ENCODE assay signal across 1 cellular context in the genomic region with DNA sequence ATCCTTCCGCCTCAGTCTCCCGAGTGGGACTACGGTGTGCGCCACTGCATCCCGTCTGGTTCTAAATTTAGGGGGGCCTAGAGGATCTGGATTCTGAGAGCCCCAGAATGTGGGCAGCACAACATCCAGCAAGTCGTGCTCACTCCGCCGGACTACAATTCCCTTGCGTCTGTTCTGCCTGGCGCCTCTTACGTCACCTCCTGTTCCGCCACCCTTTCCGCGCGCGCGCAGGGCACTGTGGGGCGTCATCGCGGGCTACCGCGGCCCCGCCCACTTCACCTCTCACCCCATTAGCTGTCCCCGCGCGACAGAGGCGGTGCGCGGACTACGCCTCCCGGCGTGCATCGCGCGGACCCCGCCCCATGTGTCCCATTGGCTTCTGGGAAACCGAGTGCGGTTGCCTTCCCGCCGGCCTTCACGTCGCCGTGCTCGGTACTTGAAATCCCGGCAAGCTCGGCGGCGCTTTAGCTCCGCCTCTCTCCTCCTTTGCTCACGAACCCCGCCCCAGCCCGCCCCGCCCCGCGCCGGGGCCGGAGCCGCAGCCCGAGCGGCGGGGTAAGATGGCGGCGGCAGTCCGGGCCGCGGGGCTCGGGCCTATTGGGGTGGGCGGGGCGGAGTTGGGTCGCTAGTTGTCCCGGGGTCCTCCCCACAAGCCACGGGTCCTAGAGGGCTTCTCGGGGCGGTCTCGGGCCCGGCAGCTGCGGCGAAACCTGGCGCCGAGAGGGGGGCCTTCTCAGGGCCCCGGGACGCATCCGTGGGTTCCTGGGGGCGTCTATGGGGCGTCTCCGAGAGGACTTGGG.
TF ChIP-seq lines count a peak whose summit lies in the region.

A gene with protein sequence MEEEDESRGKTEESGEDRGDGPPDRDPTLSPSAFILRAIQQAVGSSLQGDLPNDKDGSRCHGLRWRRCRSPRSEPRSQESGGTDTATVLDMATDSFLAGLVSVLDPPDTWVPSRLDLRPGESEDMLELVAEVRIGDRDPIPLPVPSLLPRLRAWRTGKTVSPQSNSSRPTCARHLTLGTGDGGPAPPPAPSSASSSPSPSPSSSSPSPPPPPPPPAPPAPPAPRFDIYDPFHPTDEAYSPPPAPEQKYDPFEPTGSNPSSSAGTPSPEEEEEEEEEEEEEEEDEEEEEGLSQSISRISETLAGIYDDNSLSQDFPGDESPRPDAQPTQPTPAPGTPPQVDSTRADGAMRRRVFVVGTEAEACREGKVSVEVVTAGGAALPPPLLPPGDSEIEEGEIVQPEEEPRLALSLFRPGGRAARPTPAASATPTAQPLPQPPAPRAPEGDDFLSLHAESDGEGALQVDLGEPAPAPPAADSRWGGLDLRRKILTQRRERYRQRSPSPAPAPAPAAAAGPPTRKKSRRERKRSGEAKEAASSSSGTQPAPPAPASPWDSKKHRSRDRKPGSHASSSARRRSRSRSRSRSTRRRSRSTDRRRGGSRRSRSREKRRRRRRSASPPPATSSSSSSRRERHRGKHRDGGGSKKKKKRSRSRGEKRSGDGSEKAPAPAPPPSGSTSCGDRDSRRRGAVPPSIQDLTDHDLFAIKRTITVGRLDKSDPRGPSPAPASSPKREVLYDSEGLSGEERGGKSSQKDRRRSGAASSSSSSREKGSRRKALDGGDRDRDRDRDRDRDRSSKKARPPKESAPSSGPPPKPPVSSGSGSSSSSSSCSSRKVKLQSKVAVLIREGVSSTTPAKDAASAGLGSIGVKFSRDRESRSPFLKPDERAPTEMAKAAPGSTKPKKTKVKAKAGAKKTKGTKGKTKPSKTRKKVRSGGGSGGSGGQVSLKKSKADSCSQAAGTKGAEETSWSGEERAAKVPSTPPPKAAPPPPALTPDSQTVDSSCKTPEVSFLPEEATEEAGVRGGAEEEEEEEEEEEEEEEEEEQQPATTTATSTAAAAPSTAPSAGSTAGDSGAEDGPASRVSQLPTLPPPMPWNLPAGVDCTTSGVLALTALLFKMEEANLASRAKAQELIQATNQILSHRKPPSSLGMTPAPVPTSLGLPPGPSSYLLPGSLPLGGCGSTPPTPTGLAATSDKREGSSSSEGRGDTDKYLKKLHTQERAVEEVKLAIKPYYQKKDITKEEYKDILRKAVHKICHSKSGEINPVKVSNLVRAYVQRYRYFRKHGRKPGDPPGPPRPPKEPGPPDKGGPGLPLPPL (plus strand): TSS at position 522 of the 800 bp plus-strand sequence. CDS start 2,818 bp downstream, outside the sequence.

TF ChIP-seq in K562, 482 proteins besides CTCF, POLR2A, EP300 and RAD21 (continued from another document and continues in another):
- TF ChIP-seq, protein P1, sequence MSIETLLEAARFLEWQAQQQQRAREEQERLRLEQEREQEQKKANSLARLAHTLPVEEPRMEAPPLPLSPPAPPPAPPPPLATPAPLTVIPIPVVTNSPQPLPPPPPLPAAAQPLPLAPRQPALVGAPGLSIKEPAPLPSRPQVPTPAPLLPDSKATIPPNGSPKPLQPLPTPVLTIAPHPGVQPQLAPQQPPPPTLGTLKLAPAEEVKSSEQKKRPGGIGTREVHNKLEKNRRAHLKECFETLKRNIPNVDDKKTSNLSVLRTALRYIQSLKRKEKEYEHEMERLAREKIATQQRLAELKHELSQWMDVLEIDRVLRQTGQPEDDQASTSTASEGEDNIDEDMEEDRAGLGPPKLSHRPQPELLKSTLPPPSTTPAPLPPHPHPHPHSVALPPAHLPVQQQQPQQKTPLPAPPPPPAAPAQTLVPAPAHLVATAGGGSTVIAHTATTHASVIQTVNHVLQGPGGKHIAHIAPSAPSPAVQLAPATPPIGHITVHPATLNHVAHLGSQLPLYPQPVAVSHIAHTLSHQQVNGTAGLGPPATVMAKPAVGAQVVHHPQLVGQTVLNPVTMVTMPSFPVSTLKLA (conservative IDR thresholded peaks at IDR 0.05), result peak; percentile 78 to 88
- TF ChIP-seq PHF20 (IDR thresholded peaks at IDR 0.05; ENCODE audit: partially characterized antibody), result peak; percentile 38
- TF ChIP-seq NR4A1 (CRISPR knock-in tag; IDR thresholded peaks at IDR 0.05), result no peak
- TF ChIP-seq NR4A1 (tag; IDR thresholded peaks at IDR 0.05), result no peak
- peak; percentile 73 for TF ChIP-seq MYC (IDR thresholded peaks at IDR 0.05; ENCODE audit: low read depth, low read length)
- TF ChIP-seq MYC (CRISPR knock-in tag; IDR thresholded peaks at IDR 0.05; ENCODE audit: borderline replicate concordance, low read depth), result 0 out of 2 replicates have a peak, but pooled peaks have one; percentile 8
- TF ChIP-seq FOS (IDR thresholded peaks at IDR 0.05; ENCODE audit: extremely low read depth, insufficient read length), result no peak
- TF ChIP-seq, protein P2, sequence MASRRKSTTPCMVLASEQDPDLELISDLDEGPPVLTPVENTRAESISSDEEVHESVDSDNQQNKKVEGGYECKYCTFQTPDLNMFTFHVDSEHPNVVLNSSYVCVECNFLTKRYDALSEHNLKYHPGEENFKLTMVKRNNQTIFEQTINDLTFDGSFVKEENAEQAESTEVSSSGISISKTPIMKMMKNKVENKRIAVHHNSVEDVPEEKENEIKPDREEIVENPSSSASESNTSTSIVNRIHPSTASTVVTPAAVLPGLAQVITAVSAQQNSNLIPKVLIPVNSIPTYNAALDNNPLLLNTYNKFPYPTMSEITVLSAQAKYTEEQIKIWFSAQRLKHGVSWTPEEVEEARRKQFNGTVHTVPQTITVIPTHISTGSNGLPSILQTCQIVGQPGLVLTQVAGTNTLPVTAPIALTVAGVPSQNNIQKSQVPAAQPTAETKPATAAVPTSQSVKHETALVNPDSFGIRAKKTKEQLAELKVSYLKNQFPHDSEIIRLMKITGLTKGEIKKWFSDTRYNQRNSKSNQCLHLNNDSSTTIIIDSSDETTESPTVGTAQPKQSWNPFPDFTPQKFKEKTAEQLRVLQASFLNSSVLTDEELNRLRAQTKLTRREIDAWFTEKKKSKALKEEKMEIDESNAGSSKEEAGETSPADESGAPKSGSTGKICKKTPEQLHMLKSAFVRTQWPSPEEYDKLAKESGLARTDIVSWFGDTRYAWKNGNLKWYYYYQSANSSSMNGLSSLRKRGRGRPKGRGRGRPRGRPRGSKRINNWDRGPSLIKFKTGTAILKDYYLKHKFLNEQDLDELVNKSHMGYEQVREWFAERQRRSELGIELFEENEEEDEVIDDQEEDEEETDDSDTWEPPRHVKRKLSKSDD (conservative IDR thresholded peaks at IDR 0.05; ENCODE audit: low read length), result no peak
- TF ChIP-seq COPS2 (conservative IDR thresholded peaks at IDR 0.05), result no peak
- TF ChIP-seq POU5F1 (IDR thresholded peaks at IDR 0.05; ENCODE audit: borderline replicate concordance, low read depth, low read length, partially characterized antibody), result peak; percentile 92
- no peak for TF ChIP-seq MED1 (CRISPR knock-in tag; IDR thresholded peaks at IDR 0.05; ENCODE audit: borderline replicate concordance)
- no peak for TF ChIP-seq SNIP1 (IDR thresholded peaks at IDR 0.05; ENCODE audit: low read depth)
- peak; percentile 4; the same call in 1 of the 2 replicates for TF ChIP-seq STAT5A (IDR thresholded peaks at IDR 0.05; ENCODE audit: borderline replicate concordance, low read length)
- peak; percentile 49; the same call in 1 of the 2 replicates for TF ChIP-seq MTA3 (IDR thresholded peaks at IDR 0.05; ENCODE audit: borderline replicate concordance)
- peak; percentile 88 for TF ChIP-seq POLR2B (IDR thresholded peaks at IDR 0.05; ENCODE audit: low read depth, partially characterized antibody)
- peak; percentile 88 for TF ChIP-seq RB1 (IDR thresholded peaks at IDR 0.05; ENCODE audit: low read depth)
- TF ChIP-seq, protein P3, sequence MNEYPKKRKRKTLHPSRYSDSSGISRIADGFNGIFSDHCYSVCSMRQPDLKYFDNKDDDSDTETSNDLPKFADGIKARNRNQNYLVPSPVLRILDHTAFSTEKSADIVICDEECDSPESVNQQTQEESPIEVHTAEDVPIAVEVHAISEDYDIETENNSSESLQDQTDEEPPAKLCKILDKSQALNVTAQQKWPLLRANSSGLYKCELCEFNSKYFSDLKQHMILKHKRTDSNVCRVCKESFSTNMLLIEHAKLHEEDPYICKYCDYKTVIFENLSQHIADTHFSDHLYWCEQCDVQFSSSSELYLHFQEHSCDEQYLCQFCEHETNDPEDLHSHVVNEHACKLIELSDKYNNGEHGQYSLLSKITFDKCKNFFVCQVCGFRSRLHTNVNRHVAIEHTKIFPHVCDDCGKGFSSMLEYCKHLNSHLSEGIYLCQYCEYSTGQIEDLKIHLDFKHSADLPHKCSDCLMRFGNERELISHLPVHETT (CRISPR knock-in tag; conservative IDR thresholded peaks at IDR 0.05 in 1 of 2, IDR thresholded peaks at IDR 0.05 in 1 of 2), result peak in 1 of 2 experiments; percentile 97; a peak in 2 of 4 replicates
- peak; percentile 35; the same call in 1 of the 2 replicates for TF ChIP-seq MTA2 (IDR thresholded peaks at IDR 0.05; ENCODE audit: low read depth)
- TF ChIP-seq, protein P4, sequence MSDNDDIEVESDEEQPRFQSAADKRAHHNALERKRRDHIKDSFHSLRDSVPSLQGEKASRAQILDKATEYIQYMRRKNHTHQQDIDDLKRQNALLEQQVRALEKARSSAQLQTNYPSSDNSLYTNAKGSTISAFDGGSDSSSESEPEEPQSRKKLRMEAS (CRISPR knock-in tag; IDR thresholded peaks at IDR 0.05), result peak; percentile 81
- no peak for TF ChIP-seq ZNF57 (CRISPR knock-in tag; IDR thresholded peaks at IDR 0.05)
- TF ChIP-seq, protein P5, sequence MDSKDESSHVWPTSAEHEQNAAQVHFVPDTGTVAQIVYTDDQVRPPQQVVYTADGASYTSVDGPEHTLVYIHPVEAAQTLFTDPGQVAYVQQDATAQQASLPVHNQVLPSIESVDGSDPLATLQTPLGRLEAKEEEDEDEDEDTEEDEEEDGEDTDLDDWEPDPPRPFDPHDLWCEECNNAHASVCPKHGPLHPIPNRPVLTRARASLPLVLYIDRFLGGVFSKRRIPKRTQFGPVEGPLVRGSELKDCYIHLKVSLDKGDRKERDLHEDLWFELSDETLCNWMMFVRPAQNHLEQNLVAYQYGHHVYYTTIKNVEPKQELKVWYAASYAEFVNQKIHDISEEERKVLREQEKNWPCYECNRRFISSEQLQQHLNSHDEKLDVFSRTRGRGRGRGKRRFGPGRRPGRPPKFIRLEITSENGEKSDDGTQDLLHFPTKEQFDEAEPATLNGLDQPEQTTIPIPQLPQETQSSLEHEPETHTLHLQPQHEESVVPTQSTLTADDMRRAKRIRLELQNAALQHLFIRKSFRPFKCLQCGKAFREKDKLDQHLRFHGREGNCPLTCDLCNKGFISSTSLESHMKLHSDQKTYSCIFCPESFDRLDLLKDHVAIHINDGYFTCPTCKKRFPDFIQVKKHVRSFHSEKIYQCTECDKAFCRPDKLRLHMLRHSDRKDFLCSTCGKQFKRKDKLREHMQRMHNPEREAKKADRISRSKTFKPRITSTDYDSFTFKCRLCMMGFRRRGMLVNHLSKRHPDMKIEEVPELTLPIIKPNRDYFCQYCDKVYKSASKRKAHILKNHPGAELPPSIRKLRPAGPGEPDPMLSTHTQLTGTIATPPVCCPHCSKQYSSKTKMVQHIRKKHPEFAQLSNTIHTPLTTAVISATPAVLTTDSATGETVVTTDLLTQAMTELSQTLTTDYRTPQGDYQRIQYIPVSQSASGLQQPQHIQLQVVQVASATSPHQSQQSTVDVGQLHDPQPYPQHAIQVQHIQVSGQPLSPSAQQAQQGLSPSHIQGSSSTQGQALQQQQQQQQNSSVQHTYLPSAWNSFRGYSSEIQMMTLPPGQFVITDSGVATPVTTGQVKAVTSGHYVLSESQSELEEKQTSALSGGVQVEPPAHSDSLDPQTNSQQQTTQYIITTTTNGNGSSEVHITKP (IDR thresholded peaks at IDR 0.05; ENCODE audit: partially characterized antibody), result peak; percentile 36
- TF ChIP-seq, protein P6, sequence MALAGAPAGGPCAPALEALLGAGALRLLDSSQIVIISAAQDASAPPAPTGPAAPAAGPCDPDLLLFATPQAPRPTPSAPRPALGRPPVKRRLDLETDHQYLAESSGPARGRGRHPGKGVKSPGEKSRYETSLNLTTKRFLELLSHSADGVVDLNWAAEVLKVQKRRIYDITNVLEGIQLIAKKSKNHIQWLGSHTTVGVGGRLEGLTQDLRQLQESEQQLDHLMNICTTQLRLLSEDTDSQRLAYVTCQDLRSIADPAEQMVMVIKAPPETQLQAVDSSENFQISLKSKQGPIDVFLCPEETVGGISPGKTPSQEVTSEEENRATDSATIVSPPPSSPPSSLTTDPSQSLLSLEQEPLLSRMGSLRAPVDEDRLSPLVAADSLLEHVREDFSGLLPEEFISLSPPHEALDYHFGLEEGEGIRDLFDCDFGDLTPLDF (CRISPR knock-in tag; IDR thresholded peaks at IDR 0.05), result peak; percentile 92
- TF ChIP-seq, protein P7, sequence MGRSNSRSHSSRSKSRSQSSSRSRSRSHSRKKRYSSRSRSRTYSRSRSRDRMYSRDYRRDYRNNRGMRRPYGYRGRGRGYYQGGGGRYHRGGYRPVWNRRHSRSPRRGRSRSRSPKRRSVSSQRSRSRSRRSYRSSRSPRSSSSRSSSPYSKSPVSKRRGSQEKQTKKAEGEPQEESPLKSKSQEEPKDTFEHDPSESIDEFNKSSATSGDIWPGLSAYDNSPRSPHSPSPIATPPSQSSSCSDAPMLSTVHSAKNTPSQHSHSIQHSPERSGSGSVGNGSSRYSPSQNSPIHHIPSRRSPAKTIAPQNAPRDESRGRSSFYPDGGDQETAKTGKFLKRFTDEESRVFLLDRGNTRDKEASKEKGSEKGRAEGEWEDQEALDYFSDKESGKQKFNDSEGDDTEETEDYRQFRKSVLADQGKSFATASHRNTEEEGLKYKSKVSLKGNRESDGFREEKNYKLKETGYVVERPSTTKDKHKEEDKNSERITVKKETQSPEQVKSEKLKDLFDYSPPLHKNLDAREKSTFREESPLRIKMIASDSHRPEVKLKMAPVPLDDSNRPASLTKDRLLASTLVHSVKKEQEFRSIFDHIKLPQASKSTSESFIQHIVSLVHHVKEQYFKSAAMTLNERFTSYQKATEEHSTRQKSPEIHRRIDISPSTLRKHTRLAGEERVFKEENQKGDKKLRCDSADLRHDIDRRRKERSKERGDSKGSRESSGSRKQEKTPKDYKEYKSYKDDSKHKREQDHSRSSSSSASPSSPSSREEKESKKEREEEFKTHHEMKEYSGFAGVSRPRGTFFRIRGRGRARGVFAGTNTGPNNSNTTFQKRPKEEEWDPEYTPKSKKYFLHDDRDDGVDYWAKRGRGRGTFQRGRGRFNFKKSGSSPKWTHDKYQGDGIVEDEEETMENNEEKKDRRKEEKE (IDR thresholded peaks at IDR 0.05; ENCODE audit: borderline replicate concordance in 1 of 2, control insufficient read depth in 1 of 2, low read depth in 2 of 2, low read length in 1 of 2), result 0 out of 4 replicates have a peak, but pooled peaks of 1 of the 2 experiments have one; percentile 30
- TF ChIP-seq, protein P8, sequence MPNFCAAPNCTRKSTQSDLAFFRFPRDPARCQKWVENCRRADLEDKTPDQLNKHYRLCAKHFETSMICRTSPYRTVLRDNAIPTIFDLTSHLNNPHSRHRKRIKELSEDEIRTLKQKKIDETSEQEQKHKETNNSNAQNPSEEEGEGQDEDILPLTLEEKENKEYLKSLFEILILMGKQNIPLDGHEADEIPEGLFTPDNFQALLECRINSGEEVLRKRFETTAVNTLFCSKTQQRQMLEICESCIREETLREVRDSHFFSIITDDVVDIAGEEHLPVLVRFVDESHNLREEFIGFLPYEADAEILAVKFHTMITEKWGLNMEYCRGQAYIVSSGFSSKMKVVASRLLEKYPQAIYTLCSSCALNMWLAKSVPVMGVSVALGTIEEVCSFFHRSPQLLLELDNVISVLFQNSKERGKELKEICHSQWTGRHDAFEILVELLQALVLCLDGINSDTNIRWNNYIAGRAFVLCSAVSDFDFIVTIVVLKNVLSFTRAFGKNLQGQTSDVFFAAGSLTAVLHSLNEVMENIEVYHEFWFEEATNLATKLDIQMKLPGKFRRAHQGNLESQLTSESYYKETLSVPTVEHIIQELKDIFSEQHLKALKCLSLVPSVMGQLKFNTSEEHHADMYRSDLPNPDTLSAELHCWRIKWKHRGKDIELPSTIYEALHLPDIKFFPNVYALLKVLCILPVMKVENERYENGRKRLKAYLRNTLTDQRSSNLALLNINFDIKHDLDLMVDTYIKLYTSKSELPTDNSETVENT (CRISPR knock-in tag; IDR thresholded peaks at IDR 0.05), result peak; percentile 79
- TF ChIP-seq GABPA (tag; conservative IDR thresholded peaks at IDR 0.05; ENCODE audit: low read depth), result peak; percentile 96
- peak; percentile 97 for TF ChIP-seq ZNF143 (CRISPR knock-in tag; IDR thresholded peaks at IDR 0.05)
- TF ChIP-seq PRMT5 (CRISPR knock-in tag; IDR thresholded peaks at IDR 0.05), result no peak
- peak; percentile 37; the same call in 1 of the 2 replicates for TF ChIP-seq RFX5 (IDR thresholded peaks at IDR 0.05; ENCODE audit: low read depth, low read length)
- peak; percentile 55 for TF ChIP-seq CTBP1 (IDR thresholded peaks at IDR 0.05; ENCODE audit: borderline replicate concordance)
